34 cellular contexts compared by ENCODE assay signal in genomic region chr3:1703169-1703568, GRCh38.
DNase-seq lines count a peak whose midpoint lies in the region; ATAC-seq, FAIRE-seq and TF ChIP-seq lines count a peak whose summit lies in the region.
"Had no signal": no experiment of that assay in that cellular context is flagged by ENCODE, and none has a peak within 500 bp of the region (broad histone marks: within the 10 kb centered on the region; RNA-seq: fewer than 3 reads in every experiment).

No MANE protein-coding gene starts in this region.

- no peak overlapping the region for H4K5ac ChIP-seq in IMR-90 (ENCODE audit: low read depth, low read length)

- no peak overlapping the region for H3K56ac ChIP-seq in IMR-90 (ENCODE audit: extremely low read depth, insufficient read depth, low read length)

- H2AFZ ChIP-seq in HepG2 (ENCODE audit: low read length) (no peak overlapping the region), IMR-90 (replicated peaks; ENCODE audit: low read length, poor library complexity) (no peak overlapping the region), K562 (ENCODE audit: low read depth, low read length) (no peak overlapping the region)

- H3K4me2 ChIP-seq in HepG2 (ENCODE audit: low read depth, low read length) (no peak overlapping the region), A549 (no peak overlapping the region), IMR-90 (ENCODE audit: low read depth, low read length) (no peak overlapping the region), K562 (ENCODE audit: insufficient read depth, low read length) (no peak overlapping the region)
- H3K4me2 ChIP-seq: BLaER1; BLaER1 treated with 17β-estradiol and CSF1 and Interleukin-3, amounts not matched to agents 10 nM and 100 nM had no signal

- POLR2A ChIA-PET in HepG2 (lab: Yijun Ruan, JAX) (no interaction called here), A549 (lab: Yijun Ruan, JAX) (no interaction called here), IMR-90 (lab: Charles Lee; ENCODE audit: unreplicated experiment) (no interaction called here), K562 (lab: Yijun Ruan, JAX) (no interaction called here)

- H3K9me3 ChIP-seq in HepG2 (ENCODE audit: low read length) (peaks cover 81% of the 10 kb centered on the region), right lobe of liver (peaks cover 0 to 5% (median 0%) of the 10 kb centered on the region in 4 donors), A549 (peaks cover 8% of the 10 kb centered on the region; the same call in 2 of the 3 replicates), IMR-90 (ENCODE audit: control insufficient read depth, insufficient read depth, low read length) (peaks cover 16% of the 10 kb centered on the region), K562 (replicated peaks; ENCODE audit: control insufficient read depth, insufficient read depth, low read depth, low read length) (peaks cover 3% of the 10 kb centered on the region; the same call in 1 of the 2 replicates)
- H3K9me3 ChIP-seq: BE2C, Caco-2 had no signal

- no peaks in the 10 kb centered on the region for H3K36me3 ChIP-seq in HepG2 (replicated peaks in 1 of 2; ENCODE audit: control insufficient read depth in 1 of 2, insufficient read depth in 2 of 2, low read length in 2 of 2)
- H3K36me3 ChIP-seq in right lobe of liver: no peaks in the 10 kb centered on the region
- H3K36me3 ChIP-seq in IMR-90 (ENCODE audit: control insufficient read depth, insufficient read depth, low read length): no peaks in the 10 kb centered on the region
- no peaks in the 10 kb centered on the region for H3K36me3 ChIP-seq in K562 (ENCODE audit: control insufficient read depth, insufficient read depth, low read length)
- H3K36me3 ChIP-seq: BE2C; BLaER1; BLaER1 treated with 17β-estradiol and CSF1 and Interleukin-3, amounts not matched to agents 10 nM and 100 nM had no signal

- no peak overlapping the region for H3K4me3 ChIP-seq in HepG2 (replicated peaks in 1 of 3; ENCODE audit: insufficient read depth in 1 of 3, low read depth in 2 of 3, low read length in 3 of 3)
- H3K4me3 ChIP-seq in right lobe of liver: no peak overlapping the region
- no peak overlapping the region for H3K4me3 ChIP-seq in A549
- H3K4me3 ChIP-seq in IMR-90 (ENCODE audit: insufficient read depth, low read depth, low read length): no peak overlapping the region
- no peak overlapping the region for H3K4me3 ChIP-seq in K562
- H3K4me3 ChIP-seq: BLaER1; BLaER1 treated with 17β-estradiol and CSF1 and Interleukin-3, amounts not matched to agents 10 nM and 100 nM had no signal

- TF ChIP-seq EP300 in HepG2 (IDR thresholded peaks at IDR 0.05; ENCODE audit: low read depth in 2 of 2, low read length in 2 of 2) (no peak), HepG2 (CRISPR knock-in tag; IDR thresholded peaks at IDR 0.05; ENCODE audit: borderline replicate concordance) (no peak), A549 (IDR thresholded peaks at IDR 0.05) (no peak), K562 (IDR thresholded peaks at IDR 0.05; ENCODE audit: low read length) (no peak)

- H2BK120ac ChIP-seq in IMR-90 (ENCODE audit: low read depth, low read length): no peak overlapping the region

- intact Hi-C loops in HepG2 (cut with micrococcal nuclease; ENCODE audit: unreplicated experiment): loop anchor here (10.0 kb wide), 1 partner anchor 1482 kb away; no protein-coding TSS in a partner anchor
- intact Hi-C loops in right lobe of liver (cut with DNase I): no loop called here
- intact Hi-C loops in IMR-90 (cut with micrococcal nuclease): no loop called here
- intact Hi-C loops in K562 (cut with micrococcal nuclease): no loop called here

- FAIRE-seq in HepG2 (lab: Jason Lieb, UNC) (no peak), A549 (lab: Jason Lieb, UNC) (no peak), K562 (lab: Jason Lieb, UNC) (no peak)
- FAIRE-seq: A204.1, D721Med had no signal

- TF ChIP-seq RAD21 in HepG2 (CRISPR knock-in tag; IDR thresholded peaks at IDR 0.05): no peak
- TF ChIP-seq RAD21 in A549 (conservative IDR thresholded peaks at IDR 0.05 in 1 of 2, IDR thresholded peaks at IDR 0.05 in 1 of 2): no peak
- no peak for TF ChIP-seq RAD21 in IMR-90 (IDR thresholded peaks at IDR 0.05; ENCODE audit: low read length)
- TF ChIP-seq RAD21 in K562 (CRISPR knock-in tag; conservative IDR thresholded peaks at IDR 0.05 in 1 of 2, IDR thresholded peaks at IDR 0.05 in 1 of 2): no peak

- no peak overlapping the region for H3K23ac ChIP-seq in IMR-90 (ENCODE audit: low read depth, low read length)

- no peak overlapping the region for H2BK5ac ChIP-seq in IMR-90 (ENCODE audit: low read depth, low read length, poor library complexity, severe bottlenecking)

- no peak overlapping the region for H2BK20ac ChIP-seq in IMR-90 (ENCODE audit: low read depth, low read length)

- no peaks in the 10 kb centered on the region for H3K9me1 ChIP-seq in IMR-90 (ENCODE audit: insufficient read depth, low read length)
- H3K9me1 ChIP-seq in K562 (ENCODE audit: control insufficient read depth, insufficient read depth, low read length): no peaks in the 10 kb centered on the region

- H4K91ac ChIP-seq in IMR-90 (ENCODE audit: insufficient read depth, low read depth, low read length): no peak overlapping the region

- 0% methylated on average over 1 of the region's 1 CpG for WGBS in HepG2 (ENCODE audit: low lambda C conversion rate)
- 38% methylated on average over 1 of the region's 1 CpG for WGBS in right lobe of liver (ENCODE audit: insufficient coverage, low coverage, low lambda C conversion rate, missing lambda C conversion rate)
- WGBS in A549 (ENCODE audit: missing lambda C conversion rate): 0% methylated on average over 1 of the region's 1 CpG
- WGBS in IMR-90 (ENCODE audit: extremely low coverage in 2 of 2, insufficient read length in 1 of 2), 2 experiments: no CpG with 5 or more reads among the region's 1 CpG
- WGBS in K562 (ENCODE audit: insufficient coverage, low coverage, missing lambda C conversion rate): 0% methylated on average over 1 of the region's 1 CpG

- CTCF ChIA-PET in HepG2 (lab: Yijun Ruan, JAX; ENCODE audit: low intra/inter-chr PET ratio, low total read pairs) (no interaction called here), A549 (lab: Yijun Ruan, JAX) (no interaction called here), IMR-90 (lab: Yijun Ruan, JAX) (interaction anchor here (0.6 kb wide), 1 partner anchor 57 kb away, joined by 3 read pairs; no protein-coding TSS in a partner anchor), K562 (lab: Yijun Ruan, JAX; ENCODE audit: low intra/inter-chr PET ratio) (no interaction called here)

- no peak for DNase-seq in HepG2 (ENCODE audit: low spot score)
- DNase-seq in right lobe of liver: no peak
- DNase-seq in A549 (ENCODE audit: low read depth in 1 of 2, low spot score in 1 of 2): no peak
- DNase-seq in IMR-90: no peak
- no peak for DNase-seq in K562 (ENCODE audit: extremely low read depth in 1 of 4, low spot score in 3 of 4)
- no peak for DNase-seq in OCI-M2 (lab: John Stamatoyannopoulos, UW; ENCODE audit: unreplicated experiment)
- DNase-seq in NCI-H510A treated with DMSO at 0.1 percent for 48 hours (lab: John Stamatoyannopoulos, UW): no peak
- DNase-seq: 8988T; ACHN; AML-193; BE2C; C1 segment of cervical spinal cord; Caco-2; Calu3; CD4-positive, alpha-beta memory T cell; CD4-positive, alpha-beta T cell; CD4-positive, CD25-positive, alpha-beta regulatory T cell; CD8-positive, alpha-beta memory T cell; CD8-positive, alpha-beta T cell; COR-L47; DMS 273 treated with DMSO at 0.1 percent for 48 hours; DMS153; DMS53; DMS79; DMS79 treated with DMSO at 0.1 percent for 48 hours; DND-41; EL had no signal

- ATAC-seq in HepG2: no peak
- ATAC-seq in right lobe of liver: no peak
- ATAC-seq in A549: no peak
- ATAC-seq in IMR-90 (ENCODE audit: low read depth): no peak
- no peak for ATAC-seq in K562
- ATAC-seq in HG03432 (IDR thresholded peaks at IDR 0.05; ENCODE audit: unreplicated experiment): no peak
- ATAC-seq: CD8-positive, alpha-beta T cell had no signal

- no peak overlapping the region for H3K18ac ChIP-seq in IMR-90 (ENCODE audit: low read depth, low read length)

- H3K27me3 ChIP-seq in HepG2 (ENCODE audit: control insufficient read depth in 1 of 2, insufficient read depth in 2 of 2, low read length in 2 of 2) (no peaks in the 10 kb centered on the region; a peak in 1 of 5 replicates), right lobe of liver (no peaks in the 10 kb centered on the region), IMR-90 (ENCODE audit: control insufficient read depth, insufficient read depth, low read length) (no peaks in the 10 kb centered on the region), K562 (ENCODE audit: control insufficient read depth in 2 of 2, insufficient read depth in 2 of 2, low read length in 2 of 2) (no peaks in the 10 kb centered on the region)
- H3K27me3 ChIP-seq: BE2C; BLaER1; BLaER1 treated with 17β-estradiol and CSF1 and Interleukin-3, amounts not matched to agents 10 nM and 100 nM had no signal

- no peaks in the 10 kb centered on the region for H3K79me1 ChIP-seq in IMR-90 (ENCODE audit: low read depth in 1 of 2, low read length in 2 of 2)

- H3K14ac ChIP-seq in IMR-90 (replicated peaks; ENCODE audit: low read depth, low read length): no peak overlapping the region

- H2AK5ac ChIP-seq in IMR-90 (ENCODE audit: low read depth, low read length): no peak overlapping the region

- BruUV-seq in HepG2 (replicated peaks; lab: Mats Ljungman, UMichigan) (no TSS peak), IMR-90 (replicated peaks; lab: Mats Ljungman, UMichigan) (no TSS peak), K562 (replicated peaks; lab: Mats Ljungman, UMichigan) (no TSS peak)

- no peak overlapping the region for H2AK9ac ChIP-seq in IMR-90 (replicated peaks; ENCODE audit: low read depth, low read length, poor library complexity)

- no peak overlapping the region for H3K9ac ChIP-seq in HepG2 (ENCODE audit: insufficient read depth, low read depth, low read length)
- no peak overlapping the region for H3K9ac ChIP-seq in IMR-90 (ENCODE audit: low read depth, low read length)
- no peak overlapping the region for H3K9ac ChIP-seq in K562 (ENCODE audit: insufficient read depth in 1 of 2, low read depth in 2 of 2, low read length in 2 of 2)
- H3K9ac ChIP-seq: BLaER1; BLaER1 treated with 17β-estradiol and CSF1 and Interleukin-3, amounts not matched to agents 10 nM and 100 nM had no signal

- H3K4ac ChIP-seq in IMR-90 (ENCODE audit: low read depth, low read length): no peak overlapping the region

- no peak for TF ChIP-seq POLR2A in HepG2 (IDR thresholded peaks at IDR 0.05; ENCODE audit: insufficient read depth in 1 of 2, low read depth in 2 of 2, low read length in 2 of 2)
- TF ChIP-seq POLR2A in right lobe of liver (IDR thresholded peaks at IDR 0.05): no peak
- TF ChIP-seq POLR2A in A549 (IDR thresholded peaks at IDR 0.05; ENCODE audit: low read length): no peak
- TF ChIP-seq POLR2A in IMR-90 (IDR thresholded peaks at IDR 0.05; ENCODE audit: low read depth, low read length): no peak
- no peak for TF ChIP-seq POLR2A in K562 (conservative IDR thresholded peaks at IDR 0.05)

- no peaks in the 10 kb centered on the region for H3K79me2 ChIP-seq in HepG2 (ENCODE audit: insufficient read depth, low read length)
- H3K79me2 ChIP-seq in K562 (ENCODE audit: control insufficient read depth, insufficient read depth, low read length): no peaks in the 10 kb centered on the region

- H3K4me1 ChIP-seq in HepG2 (ENCODE audit: insufficient read depth, low read length) (no peaks in the 10 kb centered on the region), right lobe of liver (no peaks in the 10 kb centered on the region), A549 (no peaks in the 10 kb centered on the region), IMR-90 (ENCODE audit: control insufficient read depth, insufficient read depth, low read length) (no peaks in the 10 kb centered on the region), K562 (replicated peaks in 1 of 2; ENCODE audit: control insufficient read depth in 2 of 2, insufficient read depth in 2 of 2, low read length in 2 of 2) (no peaks in the 10 kb centered on the region)
- H3K4me1 ChIP-seq: BE2C; BLaER1; BLaER1 treated with 17β-estradiol and CSF1 and Interleukin-3, amounts not matched to agents 10 nM and 100 nM; Caco-2 had no signal

- dilution Hi-C loops in IMR-90 (cut with HindIII; ENCODE audit: low sequenced_read_pairs, unreplicated experiment): no loop called here

- no peak overlapping the region for H2BK15ac ChIP-seq in IMR-90 (ENCODE audit: low read depth, low read length)

- TF ChIP-seq CTCF in HepG2 (CRISPR knock-in tag; IDR thresholded peaks at IDR 0.05) (no peak), right lobe of liver (IDR thresholded peaks at IDR 0.05) (no peak), A549 (IDR thresholded peaks at IDR 0.05) (no peak), IMR-90 (conservative IDR thresholded peaks at IDR 0.05; ENCODE audit: low read depth, low read length) (no peak), K562 (IDR thresholded peaks at IDR 0.05 in 2 of 3, conservative IDR thresholded peaks at IDR 0.05 in 1 of 3; ENCODE audit: insufficient read depth in 2 of 3, low read depth in 1 of 3, low read length in 3 of 3) (no peak)

- in situ Hi-C loops in HepG2 (cut with HindIII; ENCODE audit: extremely low pct_ligation_motif_present, low pct_unique_long_range_greater_than_20kb) (no loop called here), IMR-90 (cut with MboI; ENCODE audit: low sequenced_read_pairs) (no loop called here), K562 (cut with MboI) (no loop called here)

- no peak overlapping the region for H4K8ac ChIP-seq in IMR-90 (ENCODE audit: low read depth in 2 of 2, low read length in 2 of 2)

- H4K20me1 ChIP-seq in HepG2 (ENCODE audit: insufficient read depth, low read length) (no peaks in the 10 kb centered on the region), IMR-90 (ENCODE audit: insufficient read depth, low read length) (no peaks in the 10 kb centered on the region), K562 (replicated peaks; ENCODE audit: control insufficient read depth, insufficient read depth, low read length) (no peaks in the 10 kb centered on the region)
- H4K20me1 ChIP-seq: BLaER1; BLaER1 treated with 17β-estradiol and CSF1 and Interleukin-3, amounts not matched to agents 10 nM and 100 nM had no signal

- no peak overlapping the region for H3K27ac ChIP-seq in HepG2 (ENCODE audit: extremely low read length, insufficient read depth, low read length)
- no peak overlapping the region for H3K27ac ChIP-seq in right lobe of liver
- no peak overlapping the region for H3K27ac ChIP-seq in A549
- H3K27ac ChIP-seq in IMR-90 (ENCODE audit: insufficient read depth, low read length): no peak overlapping the region
- H3K27ac ChIP-seq in K562 (ENCODE audit: extremely low read depth, low read depth, low read length): no peak overlapping the region
- H3K27ac ChIP-seq: 22Rv1; BLaER1; BLaER1 treated with 17β-estradiol and CSF1 and Interleukin-3, amounts not matched to agents 10 nM and 100 nM; C4-2B had no signal

Comparison
In these comparisons a context has a peak if more than half of its experiments do, and no peak if none do; other contexts are left out.
1. Of the 241 proteins assayed by ChIP-seq in both HepG2 and K562: peak only in HepG2: none; only in K562: MAFG; in both: MAFF and MAFK; in neither: 238.